22 cellular contexts compared by ENCODE assay signal in genomic region chr15:83673385-83673784, GRCh38. TPM values are rescaled to one million over a fixed set of nuclear protein-coding genes. Genes with fewer than 3 reads are reported as not detected.
"Had no signal": no experiment of that assay in that cellular context is flagged by ENCODE, and none has a peak within 500 bp of the region (broad histone marks: within the 10 kb centered on the region; RNA-seq: fewer than 3 reads in every experiment).

No MANE protein-coding gene starts in this region.

- H3K36me3 ChIP-seq: pancreas, right lobe of liver, thyroid gland had no signal

- DNase-seq: activated CD4-positive, CD25-positive, alpha-beta regulatory T cell treated with anti-CD3 and anti-CD28 coated beads, Interleukin-2, amount 50 U/mL, for 72 hours; activated CD8-positive, alpha-beta memory T cell treated with anti-CD3 and anti-CD28 coated beads, Interleukin-2, amount 10 ng/mL, durations not matched to agents 7 days and 5 days; activated CD8-positive, alpha-beta T cell treated with anti-CD3 and anti-CD28 coated beads, Interleukin-2, amount 10 ng/mL, durations not matched to agents 7 days and 5 days; activated naive CD8-positive, alpha-beta T cell treated with anti-CD3 and anti-CD28 coated beads, Interleukin-2, amount 50 U/mL, for 24 hours; activated T-cell treated with anti-CD3 and anti-CD28 coated beads, Interleukin-2, amount 50 U/mL, for 48 hours; cortex of kidney; effector memory CD8-positive, alpha-beta T cell; erythroblast; kidney glomerular epithelial cell; mammary epithelial cell; naive thymus-derived CD4-positive, alpha-beta T cell; pancreas; psoas muscle; right lobe of liver; SK-N-SH; small intestine; stimulated activated CD4-positive, alpha-beta T cell treated with anti-CD3 and anti-CD28 coated beads, Interleukin-4, amount 100 ng/mL, for 24 hours; stimulated activated naive CD8-positive, alpha-beta T cell treated with anti-CD3 and anti-CD28 coated beads, Interleukin-15, amount 100 ng/mL, for 72 hours; SW 1271; T-helper 9 cell; thyroid gland had no signal

- ATAC-seq: activated CD8-positive, alpha-beta memory T cell treated with anti-CD3 and anti-CD28 coated beads, Interleukin-2, amount 10 ng/mL, durations not matched to agents 7 days and 5 days; activated CD8-positive, alpha-beta T cell treated with anti-CD3 and anti-CD28 coated beads, Interleukin-2, amount 10 ng/mL, durations not matched to agents 7 days and 5 days; activated naive CD8-positive, alpha-beta T cell treated with anti-CD3 and anti-CD28 coated beads, Interleukin-2, amount 50 U/mL, for 24 hours; effector memory CD8-positive, alpha-beta T cell; psoas muscle; stimulated activated effector memory CD8-positive, alpha-beta T cell treated with anti-CD3 and anti-CD28 coated beads, Interleukin-12 subunit alpha, Interleukin-12 subunit beta, amount 100 ng/mL, for 72 hours; stimulated activated naive CD8-positive, alpha-beta T cell treated with anti-CD3 and anti-CD28 coated beads, Interleukin-15, amount 100 ng/mL, for 72 hours had no signal

- H3K27ac ChIP-seq: pancreas, psoas muscle, right lobe of liver, thyroid gland had no signal

- H3K4me2 ChIP-seq: SK-N-SH had no signal

- H3K4me3 ChIP-seq: pancreas, psoas muscle, right lobe of liver, thyroid gland had no signal

- H3K9me3 ChIP-seq: pancreas, right lobe of liver, SK-N-SH, thyroid gland had no signal

- H3K4me1 ChIP-seq: psoas muscle, right lobe of liver had no signal

- H3K9ac ChIP-seq: SK-N-SH had no signal

- H3K27me3 ChIP-seq: pancreas, right lobe of liver, thyroid gland had no signal

RNA-seq across cellular contexts. Expression of gene ADAMTSL3, which starts 19.5 kb away (rescaled TPM):
- total RNA-seq: activated CD8-positive, alpha-beta memory T cell treated with anti-CD3 and anti-CD28 coated beads, Interleukin-2, amount 10 ng/mL, durations not matched to agents 7 days and 5 days; activated CD8-positive, alpha-beta T cell treated with anti-CD3 and anti-CD28 coated beads, Interleukin-2, amount 10 ng/mL, durations not matched to agents 7 days and 5 days; naive thymus-derived CD4-positive, alpha-beta T cell had no signal
- polyA plus RNA-seq: naive thymus-derived CD4-positive, alpha-beta T cell had no signal
